ENCODE assay signal across 28 cellular contexts in the genomic region with DNA sequence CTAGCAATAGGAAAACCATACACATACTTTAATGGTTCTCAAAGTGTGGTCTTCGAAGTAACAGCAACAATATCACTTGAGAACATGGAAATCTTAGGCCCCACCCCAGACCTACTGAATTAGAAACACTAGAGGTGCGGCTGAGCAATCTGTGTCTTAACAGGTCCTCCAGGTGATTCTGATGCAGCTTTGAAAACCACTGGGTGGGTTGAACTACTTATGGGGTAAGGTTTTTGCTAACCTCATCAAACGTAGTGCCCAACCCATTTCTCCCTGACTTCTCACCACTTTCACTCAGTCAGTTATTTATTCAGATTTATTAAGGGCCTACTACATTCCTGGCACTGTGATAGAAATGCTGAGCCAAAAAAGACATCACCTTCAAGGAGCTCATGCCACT. TPM values are rescaled to one million over a fixed set of nuclear protein-coding genes. Genes with fewer than 3 reads are reported as not detected.
"Had no signal": no experiment of that assay in that cellular context is flagged by ENCODE, and none has a peak within 500 bp of the region (broad histone marks: within the 10 kb centered on the region; RNA-seq: fewer than 3 reads in every experiment).

No MANE protein-coding gene starts in this region.

- DNase-seq: activated CD4-positive, alpha-beta memory T cell treated with anti-CD3 and anti-CD28 coated beads for 36 hours; activated CD4-positive, alpha-beta T cell treated with anti-CD3 and anti-CD28 coated beads for 4 hours; activated CD4-positive, CD25-positive, alpha-beta regulatory T cell; activated CD8-positive, alpha-beta memory T cell treated with anti-CD3 and anti-CD28 coated beads, Interleukin-2, amount 10 ng/mL, durations not matched to agents 7 days and 5 days; activated naive CD4-positive, alpha-beta T cell treated with Interleukin-2 at 50 U/mL for 16 hours; activated T-cell treated with anti-CD3 and anti-CD28 coated beads for 4 hours; anterior cingulate cortex; body of pancreas; dermis blood vessel endothelial cell; effector memory CD4-positive, alpha-beta T cell; heart left ventricle; natural killer cell; retina; sigmoid colon; stimulated activated CD4-positive, alpha-beta T cell treated with anti-CD3 and anti-CD28 coated beads, Interleukin-15, amount 100 ng/mL, for 24 hours; stimulated activated naive B cell treated with anti-CD40 and anti-IgM and Interleukin-4, amounts not matched to agents 10 μg/mL and 1 μg/mL and 100 μg/mL, for 72 hours; thyroid gland had no signal

- H3K27ac ChIP-seq: body of pancreas, cardiac muscle cell, heart left ventricle, sigmoid colon had no signal

- H3K36me3 Mint-ChIP-seq: natural killer cell had no signal

- H3K4me3 Mint-ChIP-seq: activated CD4-positive, alpha-beta memory T cell treated with anti-CD3 and anti-CD28 coated beads for 36 hours; activated CD8-positive, alpha-beta memory T cell treated with anti-CD3 and anti-CD28 coated beads, Interleukin-2, amount 10 ng/mL, durations not matched to agents 7 days and 5 days; natural killer cell; stimulated activated naive B cell treated with anti-CD40 and anti-IgM and Interleukin-4, amounts not matched to agents 10 μg/mL and 1 μg/mL and 100 μg/mL, for 72 hours; T-helper 1 cell treated with Interleukin-12 subunit alpha and Interleukin-12 subunit beta and Interleukin-4 antibody, amounts not matched to agents 30 μg/mL and 1 μg/mL, for 36 hours had no signal

- H3K9me3 Mint-ChIP-seq: activated CD4-positive, alpha-beta memory T cell treated with anti-CD3 and anti-CD28 coated beads for 36 hours; T-helper 1 cell treated with Interleukin-12 subunit alpha and Interleukin-12 subunit beta and Interleukin-4 antibody, amounts not matched to agents 30 μg/mL and 1 μg/mL, for 36 hours had no signal

- H3K27me3 ChIP-seq: body of pancreas, thyroid gland had no signal

- H3K4me3 ChIP-seq: body of pancreas, cardiac muscle cell, heart left ventricle, lung, sigmoid colon, smooth muscle cell, thyroid gland had no signal

- H3K27me3 Mint-ChIP-seq: activated CD4-positive, alpha-beta memory T cell treated with anti-CD3 and anti-CD28 coated beads for 36 hours had no signal

- ATAC-seq: body of pancreas; heart left ventricle; left lobe of liver; natural killer cell; stimulated activated naive B cell treated with anti-CD40 and anti-IgM and Interleukin-4, amounts not matched to agents 10 μg/mL and 1 μg/mL and 100 μg/mL, for 72 hours had no signal

- H3K27ac Mint-ChIP-seq: activated CD4-positive, alpha-beta memory T cell treated with anti-CD3 and anti-CD28 coated beads for 36 hours; activated CD8-positive, alpha-beta memory T cell treated with anti-CD3 and anti-CD28 coated beads, Interleukin-2, amount 10 ng/mL, durations not matched to agents 7 days and 5 days; natural killer cell; progenitor cell of endocrine pancreas; stimulated activated naive B cell treated with anti-CD40 and anti-IgM and Interleukin-4, amounts not matched to agents 10 μg/mL and 1 μg/mL and 100 μg/mL, for 72 hours; T-helper 1 cell treated with Interleukin-12 subunit alpha and Interleukin-12 subunit beta and Interleukin-4 antibody, amounts not matched to agents 30 μg/mL and 1 μg/mL, for 36 hours had no signal

- H3K36me3 ChIP-seq: cardiac muscle cell, sigmoid colon had no signal

- H3K9me3 ChIP-seq: body of pancreas, heart left ventricle, sigmoid colon, thyroid gland had no signal

RNA-seq across cellular contexts. Expression of gene MPZL2, which starts 3.7 kb away (rescaled TPM):
- total RNA-seq: cardiac muscle cell, fibroblast of villous mesenchyme, osteocyte had no signal

RNA-seq across cellular contexts. Expression of gene MPZL3, which starts 8.2 kb away (rescaled TPM):
- total RNA-seq: SK-MEL-5 had no signal

RNA-seq across cellular contexts. Expression of gene JAML, which starts 35.5 kb away (rescaled TPM):
- total RNA-seq: cardiac muscle cell, fibroblast of villous mesenchyme, osteocyte, SK-MEL-5, smooth muscle cell had no signal
- polyA plus RNA-seq: cardiac muscle cell, smooth muscle cell had no signal

RNA-seq across cellular contexts. Expression of gene CD3E, which starts 44.2 kb away (rescaled TPM):
- total RNA-seq: cardiac muscle cell, dermis blood vessel endothelial cell, endothelial cell of umbilical vein, fibroblast of villous mesenchyme, kidney epithelial cell, osteocyte, progenitor cell of endocrine pancreas, SK-MEL-5, smooth muscle cell had no signal
- polyA plus RNA-seq: cardiac muscle cell, endothelial cell of umbilical vein, smooth muscle cell had no signal
